23 cellular contexts compared by ENCODE assay signal in genomic region chr7:115816318-115816974, GRCh38.
"Had no signal": no experiment of that assay in that cellular context is flagged by ENCODE, and none has a peak within 500 bp of the region (broad histone marks: within the 10 kb centered on the region; RNA-seq: fewer than 3 reads in every experiment).

No MANE protein-coding gene starts in this region.

- H3K9me3 ChIP-seq: gastroesophageal sphincter, right lobe of liver, testis, vagina had no signal

- H2AFZ ChIP-seq: parathyroid adenoma had no signal

- FAIRE-seq: islet of Langerhans had no signal

- H3K4me3 ChIP-seq: gastroesophageal sphincter, right lobe of liver, skin epidermis, testis, vagina had no signal

- H3K9ac ChIP-seq: parathyroid adenoma had no signal

- DNase-seq: activated CD4-positive, alpha-beta memory T cell treated with anti-CD3 and anti-CD28 coated beads for 36 hours; activated CD4-positive, alpha-beta T cell treated with anti-CD3 and anti-CD28 coated beads for 48 hours; activated effector memory CD4-positive, alpha-beta T cell treated with anti-CD3 and anti-CD28 coated beads, Interleukin-2, amount 50 U/mL, for 16 hours; activated naive CD4-positive, alpha-beta T cell treated with anti-CD3 and anti-CD28 coated beads, Interleukin-2, amount 10 ng/mL, durations not matched to agents 7 days and 5 days; activated naive CD8-positive, alpha-beta T cell treated with anti-CD3 and anti-CD28 coated beads, Interleukin-2, amount 50 U/mL, for 24 hours; cerebellar nuclear complex; cortex of kidney; endodermal cell; head of caudate nucleus; hypothalamus; left ventricle myocardium superior; mammary epithelial cell; nucleus accumbens; right lobe of liver; stimulated activated CD4-positive, alpha-beta T cell treated with anti-CD3 and anti-CD28 coated beads, Interleukin-15, amount 100 ng/mL, for 24 hours; stimulated activated naive B cell treated with anti-CD40 and anti-IgM and Interleukin-4, amounts not matched to agents 10 μg/mL and 1 μg/mL and 100 μg/mL, for 72 hours; testis; trophoblast cell had no signal

- H3K36me3 ChIP-seq: gastroesophageal sphincter, right lobe of liver, vagina had no signal

- H3K79me2 ChIP-seq: parathyroid adenoma had no signal

- H3K4me1 ChIP-seq: gastroesophageal sphincter, parathyroid adenoma, right lobe of liver, testis, vagina had no signal

- H3K27me3 ChIP-seq: gastroesophageal sphincter, right lobe of liver, testis, vagina had no signal

- H3K27ac ChIP-seq: gastroesophageal sphincter, parathyroid adenoma, right lobe of liver, skin epidermis, testis, vagina had no signal
